ENCODE assay signal across 32 cellular contexts in the genomic region with DNA sequence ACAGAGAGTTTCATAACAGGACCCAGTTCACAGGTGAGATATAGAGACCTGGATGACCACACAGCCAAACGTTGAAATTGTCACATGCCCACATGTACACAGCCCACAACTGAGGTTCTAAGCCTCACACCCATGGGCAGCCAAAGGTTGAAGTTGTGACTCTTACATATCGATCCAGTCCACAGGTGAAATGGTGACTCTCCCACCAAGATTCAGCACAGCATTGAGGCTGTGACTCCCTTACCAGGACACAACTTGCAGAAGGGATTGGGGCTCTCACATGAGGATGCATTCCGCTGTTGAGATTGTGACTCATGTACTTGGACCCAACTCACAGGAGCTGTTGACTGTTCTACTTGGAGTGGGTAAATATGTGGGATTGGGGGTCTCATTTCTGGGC.
DNase-seq lines count a peak whose midpoint lies in the region; ATAC-seq and TF ChIP-seq lines count a peak whose summit lies in the region.
"Had no signal": no experiment of that assay in that cellular context is flagged by ENCODE, and none has a peak within 500 bp of the region (broad histone marks: within the 10 kb centered on the region; RNA-seq: fewer than 3 reads in every experiment).

No MANE protein-coding gene starts in this region.

- H3K4me3 Mint-ChIP-seq in osteocyte (ENCODE audit: unreplicated experiment), result no peak overlapping the region
- H3K4me3 Mint-ChIP-seq: B cell; CD4-positive, alpha-beta memory T cell; CD4-positive, alpha-beta T cell; CD4-positive, CD25-positive, alpha-beta regulatory T cell; CD8-positive, alpha-beta memory T cell; CD8-positive, alpha-beta T cell had no signal

- TF ChIP-seq EP300 in esophagus muscularis mucosa (IDR thresholded peaks at IDR 0.05), result no peak

- no peaks in the 10 kb centered on the region for H3K27me3 ChIP-seq in esophagus muscularis mucosa
- H3K27me3 ChIP-seq in vagina, result no peaks in the 10 kb centered on the region
- H3K27me3 ChIP-seq: BE2C; BLaER1; BLaER1 treated with 17β-estradiol and CSF1 and Interleukin-3, amounts not matched to agents 10 nM and 100 nM had no signal

- TF ChIP-seq CTCF in esophagus muscularis mucosa (IDR thresholded peaks at IDR 0.05), result no peak
- TF ChIP-seq CTCF in osteocyte (IDR thresholded peaks at IDR 0.05), result no peak
- no peak for TF ChIP-seq CTCF in vagina (IDR thresholded peaks at IDR 0.05)

- peaks cover 52% of the 10 kb centered on the region for H3K9me3 Mint-ChIP-seq in osteocyte (ENCODE audit: unreplicated experiment)

- TF ChIP-seq POLR2A in esophagus muscularis mucosa (IDR thresholded peaks at IDR 0.05; ENCODE audit: low read depth) (no peak), vagina (IDR thresholded peaks at IDR 0.05) (no peak)

- 50% methylated on average over 2 of the region's 3 CpGs for WGBS in esophagus muscularis mucosa

- DNase-seq in esophagus muscularis mucosa (ENCODE audit: extremely low spot score) (peak; percentile 87), osteocyte (ENCODE audit: extremely low spot score, unreplicated experiment) (peak; percentile 36), vagina (ENCODE audit: extremely low spot score in 2 of 2) (peak; percentile 25 to 69), caudate nucleus (lab: John Stamatoyannopoulos, UW) (no peak), substantia nigra (lab: John Stamatoyannopoulos, UW) (no peak)
- DNase-seq: 8988T; ACHN; AML-193; BE2C; C1 segment of cervical spinal cord; Caco-2; Calu3; CD4-positive, alpha-beta memory T cell; CD4-positive, alpha-beta T cell; CD4-positive, CD25-positive, alpha-beta regulatory T cell; CD8-positive, alpha-beta memory T cell; CD8-positive, alpha-beta T cell; COR-L47; DMS 273 treated with DMSO at 0.1 percent for 48 hours; DMS153; DMS53; DMS79; DMS79 treated with DMSO at 0.1 percent for 48 hours; DND-41; EL had no signal

- intact Hi-C loops in esophagus muscularis mucosa (cut with DNase I), result no loop called here
- intact Hi-C loops in vagina (cut with DNase I), result no loop called here

- no peak overlapping the region for H3K4me3 ChIP-seq in esophagus muscularis mucosa
- H3K4me3 ChIP-seq in vagina, result no peak overlapping the region
- H3K4me3 ChIP-seq: A549; BLaER1; BLaER1 treated with 17β-estradiol and CSF1 and Interleukin-3, amounts not matched to agents 10 nM and 100 nM had no signal

- no peaks in the 10 kb centered on the region for H3K36me3 ChIP-seq in esophagus muscularis mucosa
- no peaks in the 10 kb centered on the region for H3K36me3 ChIP-seq in vagina
- H3K36me3 ChIP-seq: BE2C; BLaER1; BLaER1 treated with 17β-estradiol and CSF1 and Interleukin-3, amounts not matched to agents 10 nM and 100 nM had no signal

- H3K9me3 ChIP-seq in esophagus muscularis mucosa (peaks cover 0 to 6% (median 0%) of the 10 kb centered on the region in 4 donors), vagina (no peaks in the 10 kb centered on the region)
- H3K9me3 ChIP-seq: A549, BLaER1, Caco-2 had no signal

- H3K4me1 ChIP-seq in esophagus muscularis mucosa (no peaks in the 10 kb centered on the region), vagina (peaks cover 7% of the 10 kb centered on the region)
- H3K4me1 ChIP-seq: A549; BE2C; BLaER1; BLaER1 treated with 17β-estradiol and CSF1 and Interleukin-3, amounts not matched to agents 10 nM and 100 nM; Caco-2 had no signal

- H3K27ac ChIP-seq in esophagus muscularis mucosa (replicated peaks in 1 of 4) (no peak overlapping the region), vagina (no peak overlapping the region), caudate nucleus (ENCODE audit: low read depth, low read length) (no peak overlapping the region), substantia nigra (ENCODE audit: low read depth, low read length, poor library complexity, severe bottlenecking) (no peak overlapping the region)
- H3K27ac ChIP-seq: 22Rv1; A549; BLaER1; BLaER1 treated with 17β-estradiol and CSF1 and Interleukin-3, amounts not matched to agents 10 nM and 100 nM had no signal

- no peak for ATAC-seq in GM18907 (IDR thresholded peaks at IDR 0.05; ENCODE audit: unreplicated experiment)
- ATAC-seq: A549; CD8-positive, alpha-beta T cell had no signal

- H3K36me3 Mint-ChIP-seq in osteocyte (ENCODE audit: unreplicated experiment), result no peaks in the 10 kb centered on the region
- H3K36me3 Mint-ChIP-seq: CD14-positive monocyte; CD4-positive, alpha-beta memory T cell; CD4-positive, CD25-positive, alpha-beta regulatory T cell; CD8-positive, alpha-beta memory T cell; CD8-positive, alpha-beta T cell had no signal

- H3K4me1 Mint-ChIP-seq in osteocyte (ENCODE audit: unreplicated experiment), result no peaks in the 10 kb centered on the region
- H3K4me1 Mint-ChIP-seq: B cell; CD14-positive monocyte; CD4-positive, alpha-beta memory T cell; CD4-positive, CD25-positive, alpha-beta regulatory T cell had no signal

- no peak overlapping the region for H3K27ac Mint-ChIP-seq in osteocyte (ENCODE audit: unreplicated experiment)
- H3K27ac Mint-ChIP-seq: B cell; CD14-positive monocyte; CD4-positive, alpha-beta memory T cell; CD4-positive, alpha-beta T cell; CD4-positive, CD25-positive, alpha-beta regulatory T cell; CD8-positive, alpha-beta T cell had no signal

- no peaks in the 10 kb centered on the region for H3K27me3 Mint-ChIP-seq in osteocyte (ENCODE audit: unreplicated experiment)
- H3K27me3 Mint-ChIP-seq: B cell; CD4-positive, alpha-beta memory T cell; CD4-positive, alpha-beta T cell; CD4-positive, CD25-positive, alpha-beta regulatory T cell; CD8-positive, alpha-beta memory T cell had no signal

Comparison
In these comparisons a context has a peak if more than half of its experiments do, and no peak if none do; other contexts are left out.
1. DNase-seq: peak in esophagus muscularis mucosa (single experiment), osteocyte (single experiment) and vagina (2 of 2); none in caudate nucleus (0 of 61) and substantia nigra (0 of 49).